8 cellular contexts compared by ENCODE assay signal in genomic region chr22:37051629-37052385, GRCh38. TPM values are rescaled to one million over a fixed set of nuclear protein-coding genes. Genes with fewer than 3 reads are reported as not detected.
DNase-seq lines count a peak whose midpoint lies in the region; ATAC-seq and TF ChIP-seq lines count a peak whose summit lies in the region.

KCTD17 (plus strand) TSS chr22:37051742; CDS start chr22:37051761, 19 bp downstream.

- in situ Hi-C loops in GM18951 (cut with MboI; ENCODE audit: low sequenced_read_pairs, unreplicated experiment) = no loop called here
- in situ Hi-C loops in astrocyte of the cerebellum (cut with HindIII; ENCODE audit: low sequenced_read_pairs) = no loop called here

- ATAC-seq in GM19328 (IDR thresholded peaks at IDR 0.05; ENCODE audit: unreplicated experiment) = no peak

- DNase-seq in AG09319 (ENCODE audit: extremely low read depth, low read depth) = peak; percentile 15
- DNase-seq in Jurkat, Clone E6-1 (ENCODE audit: low read depth, low spot score) = peak; percentile 33
- peak; percentile 55 for DNase-seq in T1000 (lab: John Stamatoyannopoulos, UW)
- peak; percentile 15 for DNase-seq in astrocyte of the cerebellum (ENCODE audit: low read depth)
- peak; percentile 27 to 68 for DNase-seq in hippocampal formation (lab: John Stamatoyannopoulos, UW)
- DNase-seq in retinal pigment epithelial cell (ENCODE audit: low read depth) = no peak

- peak within 1 kb of the TSS; percentile 56 for H3K4me3 ChIP-seq in Jurkat, Clone E6-1 (ENCODE audit: low read length)
- H3K4me3 ChIP-seq in astrocyte of the cerebellum (ENCODE audit: low read depth, low read length) (peak within 1 kb of the TSS; percentile 65), retinal pigment epithelial cell (ENCODE audit: low read length) (peak within 1 kb of the TSS; percentile 55)

- peak; percentile 61 for TF ChIP-seq POLR2A in GM18951 (IDR thresholded peaks at IDR 0.05; ENCODE audit: extremely low read depth, insufficient read depth, insufficient read length)

- TF ChIP-seq CTCF in AG09319 (IDR thresholded peaks at IDR 0.05; ENCODE audit: low read depth, low read length) (no peak), astrocyte of the cerebellum (IDR thresholded peaks at IDR 0.05; ENCODE audit: low read depth, low read length, missing control alignments) (no peak), retinal pigment epithelial cell (conservative IDR thresholded peaks at IDR 0.05; ENCODE audit: low read depth, low read length) (no peak)

RNA-seq across cellular contexts. Expression of gene KCTD17, which starts in this region (rescaled TPM):
- 33.9 TPM for polyA plus RNA-seq in Jurkat, Clone E6-1 (2012; ENCODE audit: insufficient read depth, insufficient read length)
